1 cellular context compared by ENCODE assay signal in the genomic region with DNA sequence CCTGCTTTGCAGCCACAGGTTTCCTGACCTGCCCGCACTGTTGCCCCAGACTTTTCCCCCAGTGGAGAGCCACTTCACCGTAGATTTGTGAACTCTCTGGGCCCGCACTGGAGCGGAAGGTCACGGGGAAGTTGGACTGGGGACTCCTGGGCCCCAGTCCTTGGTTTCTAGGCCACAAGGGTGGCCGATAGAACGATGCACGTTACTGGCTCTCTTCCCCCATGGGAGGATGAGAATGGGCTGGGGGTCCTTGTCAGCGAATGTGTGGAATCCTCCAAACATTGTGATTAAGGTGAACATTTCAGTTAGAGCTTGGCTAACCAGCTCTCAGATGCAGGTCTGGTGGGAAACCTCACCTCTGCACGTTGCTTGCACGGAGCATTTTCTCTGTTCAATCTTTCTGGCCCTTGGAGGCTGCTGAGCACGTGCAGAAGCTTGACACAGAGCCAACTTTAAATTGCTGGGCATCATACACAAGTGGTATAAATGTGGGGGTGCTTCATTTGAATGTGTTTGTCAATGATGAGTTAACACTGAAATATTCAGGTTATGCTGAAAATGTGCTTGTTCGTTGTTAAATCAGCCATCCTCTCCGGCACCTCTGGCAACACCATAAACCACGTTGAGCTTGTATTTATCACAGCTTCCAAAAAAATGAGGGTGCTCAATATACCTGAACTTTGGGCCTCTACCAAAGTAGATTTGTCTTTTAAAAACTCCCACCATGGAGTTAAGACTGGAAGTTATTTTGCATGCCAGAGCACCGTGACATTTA.
TF ChIP-seq lines count a peak whose summit lies in the region.

No MANE protein-coding gene starts in this region.

TF ChIP-seq in HepG2, 621 proteins besides CTCF, POLR2A, EP300 and RAD21 (continued from another document and continues in another):
- TF ChIP-seq ZFP41 (CRISPR knock-in tag; IDR thresholded peaks at IDR 0.05; ENCODE audit: borderline replicate concordance) (no peak), RNF2 (conservative IDR thresholded peaks at IDR 0.05; ENCODE audit: low read depth) (no peak; the same call in 1 of the 2 replicates), KAT7 (CRISPR knock-in tag; IDR thresholded peaks at IDR 0.05; ENCODE audit: borderline replicate concordance) (no peak), NFRKB (IDR thresholded peaks at IDR 0.05) (no peak), CAMTA2 (CRISPR knock-in tag; IDR thresholded peaks at IDR 0.05; ENCODE audit: borderline replicate concordance) (peak; percentile 50; the same call in 1 of the 2 replicates), ATF6 (CRISPR knock-in tag; conservative IDR thresholded peaks at IDR 0.05) (no peak), NFE2L2 (IDR thresholded peaks at IDR 0.05; ENCODE audit: low read length) (no peak), STAG1 (CRISPR knock-in tag; IDR thresholded peaks at IDR 0.05) (no peak), DPF2 (CRISPR knock-in tag; IDR thresholded peaks at IDR 0.05; ENCODE audit: borderline replicate concordance, low read depth) (no peak), ZC3H4 (CRISPR knock-in tag; IDR thresholded peaks at IDR 0.05; ENCODE audit: borderline replicate concordance) (no peak), TEAD3 (CRISPR knock-in tag; optimal IDR thresholded peaks at IDR 0.05; ENCODE audit: borderline replicate concordance) (peak; percentile 6), CEBPG (CRISPR knock-in tag; IDR thresholded peaks at IDR 0.05) (no peak), ZNF367 (CRISPR knock-in tag; IDR thresholded peaks at IDR 0.05; ENCODE audit: borderline replicate concordance) (peak; percentile 18; the same call in 1 of the 2 replicates), ZNF546 (CRISPR knock-in tag; conservative IDR thresholded peaks at IDR 0.05) (no peak; the same call in 1 of the 2 replicates), ZNF703 (CRISPR knock-in tag; IDR thresholded peaks at IDR 0.05; ENCODE audit: borderline replicate concordance) (0 out of 2 replicates have a peak, but pooled peaks have one; percentile 72), TOE1 (CRISPR knock-in tag; IDR thresholded peaks at IDR 0.05) (no peak), ZNF296 (CRISPR knock-in tag; conservative IDR thresholded peaks at IDR 0.05) (no peak), ZSCAN21 (CRISPR knock-in tag; IDR thresholded peaks at IDR 0.05; ENCODE audit: borderline replicate concordance) (no peak; the same call in 1 of the 2 replicates), ZSCAN5A (CRISPR knock-in tag; IDR thresholded peaks at IDR 0.05; ENCODE audit: borderline replicate concordance) (no peak), RXRB (CRISPR knock-in tag; IDR thresholded peaks at IDR 0.05; ENCODE audit: borderline replicate concordance) (no peak), PTBP1 (IDR thresholded peaks at IDR 0.05; ENCODE audit: low read depth, low read length, poor library complexity, severe bottlenecking) (no peak), ETV6 (CRISPR knock-in tag; conservative IDR thresholded peaks at IDR 0.05) (no peak; the same call in 1 of the 2 replicates), GATAD1 (CRISPR knock-in tag; IDR thresholded peaks at IDR 0.05) (no peak), ZSCAN9 (CRISPR knock-in tag; IDR thresholded peaks at IDR 0.05; ENCODE audit: borderline replicate concordance) (peak; percentile 32; the same call in 1 of the 2 replicates), SMARCC2 (IDR thresholded peaks at IDR 0.05) (no peak), SP4 (CRISPR knock-in tag; IDR thresholded peaks at IDR 0.05) (no peak), XBP1 (CRISPR knock-in tag; IDR thresholded peaks at IDR 0.05) (no peak), ZMAT5 (CRISPR knock-in tag; IDR thresholded peaks at IDR 0.05; ENCODE audit: borderline replicate concordance, low read depth) (no peak), TRAFD1 (CRISPR knock-in tag; IDR thresholded peaks at IDR 0.05; ENCODE audit: borderline replicate concordance) (no peak), NR2F2 (IDR thresholded peaks at IDR 0.05; ENCODE audit: borderline replicate concordance, low read depth) (no peak), GFI1 (CRISPR knock-in tag; IDR thresholded peaks at IDR 0.05; ENCODE audit: borderline replicate concordance) (no peak; the same call in 1 of the 2 replicates), WIZ (CRISPR knock-in tag; IDR thresholded peaks at IDR 0.05) (no peak), HCFC1 (IDR thresholded peaks at IDR 0.05; ENCODE audit: low read depth, low read length) (no peak), ZNF563 (CRISPR knock-in tag; IDR thresholded peaks at IDR 0.05) (no peak), MYC (CRISPR knock-in tag; IDR thresholded peaks at IDR 0.05; ENCODE audit: borderline replicate concordance) (peak; percentile 76; the same call in 1 of the 2 replicates), ZNF263 (CRISPR knock-in tag; IDR thresholded peaks at IDR 0.05) (no peak), ZNF124 (CRISPR knock-in tag; IDR thresholded peaks at IDR 0.05) (no peak), ZNF761 (CRISPR knock-in tag; conservative IDR thresholded peaks at IDR 0.05) (no peak), ZNF574 (CRISPR knock-in tag; IDR thresholded peaks at IDR 0.05) (no peak), EED (CRISPR knock-in tag; IDR thresholded peaks at IDR 0.05) (no peak), ZNF136 (CRISPR knock-in tag; IDR thresholded peaks at IDR 0.05; ENCODE audit: low read depth) (no peak), FOSL2 (CRISPR knock-in tag; IDR thresholded peaks at IDR 0.05) (peak; percentile 45), ZFP90 (CRISPR knock-in tag; IDR thresholded peaks at IDR 0.05; ENCODE audit: borderline replicate concordance) (no peak), SOX13 (IDR thresholded peaks at IDR 0.05) (no peak), SOX13 (CRISPR knock-in tag; conservative IDR thresholded peaks at IDR 0.05 in 1 of 2, IDR thresholded peaks at IDR 0.05 in 1 of 2) (no peak), FOSL1 (CRISPR knock-in tag; IDR thresholded peaks at IDR 0.05; ENCODE audit: borderline replicate concordance) (no peak), ZNF564 (CRISPR knock-in tag; IDR thresholded peaks at IDR 0.05) (no peak), ZBTB20 (CRISPR knock-in tag; IDR thresholded peaks at IDR 0.05; ENCODE audit: borderline replicate concordance, low read depth) (no peak), NCOA2 (CRISPR knock-in tag; IDR thresholded peaks at IDR 0.05) (no peak), ZKSCAN5 (CRISPR knock-in tag; IDR thresholded peaks at IDR 0.05) (no peak), GATAD2A (CRISPR knock-in tag; IDR thresholded peaks at IDR 0.05) (peak; percentile 27; the same call in 1 of the 2 replicates), NFKB2 (CRISPR knock-in tag; IDR thresholded peaks at IDR 0.05; ENCODE audit: borderline replicate concordance) (no peak), ZMYM2 (CRISPR knock-in tag; IDR thresholded peaks at IDR 0.05) (no peak), PHB2 (IDR thresholded peaks at IDR 0.05; ENCODE audit: partially characterized antibody) (no peak), MEIS2 (CRISPR knock-in tag; IDR thresholded peaks at IDR 0.05) (no peak)
- TF ChIP-seq, protein P1, sequence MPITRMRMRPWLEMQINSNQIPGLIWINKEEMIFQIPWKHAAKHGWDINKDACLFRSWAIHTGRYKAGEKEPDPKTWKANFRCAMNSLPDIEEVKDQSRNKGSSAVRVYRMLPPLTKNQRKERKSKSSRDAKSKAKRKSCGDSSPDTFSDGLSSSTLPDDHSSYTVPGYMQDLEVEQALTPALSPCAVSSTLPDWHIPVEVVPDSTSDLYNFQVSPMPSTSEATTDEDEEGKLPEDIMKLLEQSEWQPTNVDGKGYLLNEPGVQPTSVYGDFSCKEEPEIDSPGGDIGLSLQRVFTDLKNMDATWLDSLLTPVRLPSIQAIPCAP (CRISPR knock-in tag; IDR thresholded peaks at IDR 0.05; ENCODE audit: low read depth), result no peak
- TF ChIP-seq, protein P2, sequence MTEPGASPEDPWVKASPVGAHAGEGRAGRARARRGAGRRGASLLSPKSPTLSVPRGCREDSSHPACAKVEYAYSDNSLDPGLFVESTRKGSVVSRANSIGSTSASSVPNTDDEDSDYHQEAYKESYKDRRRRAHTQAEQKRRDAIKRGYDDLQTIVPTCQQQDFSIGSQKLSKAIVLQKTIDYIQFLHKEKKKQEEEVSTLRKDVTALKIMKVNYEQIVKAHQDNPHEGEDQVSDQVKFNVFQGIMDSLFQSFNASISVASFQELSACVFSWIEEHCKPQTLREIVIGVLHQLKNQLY (CRISPR knock-in tag; IDR thresholded peaks at IDR 0.05), result no peak
- TF ChIP-seq, protein P3, sequence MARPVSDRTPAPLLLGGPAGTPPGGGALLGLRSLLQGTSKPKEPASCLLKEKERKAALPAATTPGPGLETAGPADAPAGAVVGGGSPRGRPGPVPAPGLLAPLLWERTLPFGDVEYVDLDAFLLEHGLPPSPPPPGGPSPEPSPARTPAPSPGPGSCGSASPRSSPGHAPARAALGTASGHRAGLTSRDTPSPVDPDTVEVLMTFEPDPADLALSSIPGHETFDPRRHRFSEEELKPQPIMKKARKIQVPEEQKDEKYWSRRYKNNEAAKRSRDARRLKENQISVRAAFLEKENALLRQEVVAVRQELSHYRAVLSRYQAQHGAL (CRISPR knock-in tag; IDR thresholded peaks at IDR 0.05; ENCODE audit: not compliant biosample characterization), result no peak
- TF ChIP-seq, protein P4, sequence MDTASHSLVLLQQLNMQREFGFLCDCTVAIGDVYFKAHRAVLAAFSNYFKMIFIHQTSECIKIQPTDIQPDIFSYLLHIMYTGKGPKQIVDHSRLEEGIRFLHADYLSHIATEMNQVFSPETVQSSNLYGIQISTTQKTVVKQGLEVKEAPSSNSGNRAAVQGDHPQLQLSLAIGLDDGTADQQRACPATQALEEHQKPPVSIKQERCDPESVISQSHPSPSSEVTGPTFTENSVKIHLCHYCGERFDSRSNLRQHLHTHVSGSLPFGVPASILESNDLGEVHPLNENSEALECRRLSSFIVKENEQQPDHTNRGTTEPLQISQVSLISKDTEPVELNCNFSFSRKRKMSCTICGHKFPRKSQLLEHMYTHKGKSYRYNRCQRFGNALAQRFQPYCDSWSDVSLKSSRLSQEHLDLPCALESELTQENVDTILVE (CRISPR knock-in tag; IDR thresholded peaks at IDR 0.05), result no peak; the same call in 1 of the 2 replicates
- TF ChIP-seq, protein P5, sequence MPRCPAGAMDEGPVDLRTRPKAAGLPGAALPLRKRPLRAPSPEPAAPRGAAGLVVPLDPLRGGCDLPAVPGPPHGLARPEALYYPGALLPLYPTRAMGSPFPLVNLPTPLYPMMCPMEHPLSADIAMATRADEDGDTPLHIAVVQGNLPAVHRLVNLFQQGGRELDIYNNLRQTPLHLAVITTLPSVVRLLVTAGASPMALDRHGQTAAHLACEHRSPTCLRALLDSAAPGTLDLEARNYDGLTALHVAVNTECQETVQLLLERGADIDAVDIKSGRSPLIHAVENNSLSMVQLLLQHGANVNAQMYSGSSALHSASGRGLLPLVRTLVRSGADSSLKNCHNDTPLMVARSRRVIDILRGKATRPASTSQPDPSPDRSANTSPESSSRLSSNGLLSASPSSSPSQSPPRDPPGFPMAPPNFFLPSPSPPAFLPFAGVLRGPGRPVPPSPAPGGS (CRISPR knock-in tag; IDR thresholded peaks at IDR 0.05), result no peak
